ENCODE assay signal across 8 cellular contexts in the genomic region with DNA sequence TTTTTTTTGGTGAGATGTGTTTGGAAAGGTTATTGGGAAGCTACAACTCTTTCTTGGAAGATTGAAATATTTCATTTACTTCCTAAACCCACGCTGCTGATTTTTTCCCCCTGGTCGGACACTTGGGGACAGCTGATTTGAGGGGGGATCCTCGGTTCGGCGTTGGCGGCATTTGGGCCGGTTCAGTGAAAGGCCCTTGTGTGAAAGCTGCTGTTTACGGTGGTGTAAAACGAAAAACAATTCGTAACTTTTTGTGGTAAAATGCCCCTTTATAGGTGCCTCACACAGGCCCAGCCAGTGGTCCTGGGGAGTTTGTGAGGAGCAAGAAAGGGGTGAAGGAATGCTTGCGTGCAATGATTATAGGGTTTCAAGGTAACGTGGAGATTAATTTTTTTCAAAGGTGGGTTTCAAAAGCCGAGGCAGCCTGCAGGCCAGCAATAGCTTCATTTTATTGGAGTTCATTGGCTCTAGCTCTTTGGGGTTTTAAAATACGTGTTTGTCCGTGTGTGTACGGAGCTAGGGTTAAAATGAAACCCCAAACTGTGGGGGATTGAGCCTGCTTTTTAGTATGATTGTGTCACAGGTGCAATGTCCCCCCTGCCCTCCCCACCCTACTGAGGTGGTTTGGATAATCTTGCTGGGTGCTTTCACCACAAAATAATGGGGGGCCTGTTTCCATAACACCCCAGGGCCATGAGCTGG.
DNase-seq lines count a peak whose midpoint lies in the region; ATAC-seq, FAIRE-seq and TF ChIP-seq lines count a peak whose summit lies in the region.

No MANE protein-coding gene starts in this region.

- FAIRE-seq in urothelium cell line (lab: Jason Lieb, UNC) = no peak

- no peaks in the 10 kb centered on the region for H3K27me3 Mint-ChIP-seq in central memory CD8-positive, alpha-beta T cell

- no peak overlapping the region for H3K27ac ChIP-seq in HUES64 (ENCODE audit: low read depth, low read length)

- H3K4me3 Mint-ChIP-seq in central memory CD8-positive, alpha-beta T cell = peak overlapping the region; percentile 61

- H3K4me1 ChIP-seq in HUES64 (ENCODE audit: insufficient read depth, low read length) = no peaks in the 10 kb centered on the region; the same call in 1 of the 2 replicates
- H3K4me1 ChIP-seq in mucosa of stomach (ENCODE audit: control insufficient read depth, insufficient read depth, low read length) = peaks cover 53% of the 10 kb centered on the region

- H3K4me1 Mint-ChIP-seq in central memory CD8-positive, alpha-beta T cell = peaks cover 48% of the 10 kb centered on the region

- no peaks in the 10 kb centered on the region for H3K9me3 Mint-ChIP-seq in central memory CD8-positive, alpha-beta T cell

- H3K27me3 ChIP-seq in HUES64 (ENCODE audit: insufficient read depth, low read length) = peaks cover 86% of the 10 kb centered on the region
- H3K27me3 ChIP-seq in mucosa of stomach (ENCODE audit: control insufficient read depth, insufficient read depth, low read length) = no peaks in the 10 kb centered on the region

- TF ChIP-seq CTCF in AG04449 (IDR thresholded peaks at IDR 0.05; ENCODE audit: insufficient read depth, low read length, missing control alignments) = no peak

- no peak overlapping the region for H3K27ac Mint-ChIP-seq in central memory CD8-positive, alpha-beta T cell (ENCODE audit: low read depth)

- DNase-seq in AG04449 (ENCODE audit: low read depth, low spot score) = no peak
- no peak for DNase-seq in central memory CD8-positive, alpha-beta T cell (ENCODE audit: low spot score in 2 of 2)
- DNase-seq in urothelium cell line (ENCODE audit: low spot score) = no peak
- no peak for DNase-seq in NCI-H2029 (lab: John Stamatoyannopoulos, UW)
- no peak for DNase-seq in DMS114 treated with DMSO at 0.1 percent for 48 hours (lab: John Stamatoyannopoulos, UW; ENCODE audit: unreplicated experiment)

- H3K9ac ChIP-seq in HUES64 (ENCODE audit: low read depth, low read length) (no peak overlapping the region), mucosa of stomach (ENCODE audit: low read length) (peak overlapping the region; percentile 96)

- no peak for ATAC-seq in central memory CD8-positive, alpha-beta T cell (replicated peaks; ENCODE audit: extremely low read depth, poor library complexity, severe bottlenecking)
- no peak for ATAC-seq in HG02588 (IDR thresholded peaks at IDR 0.05; ENCODE audit: unreplicated experiment)

- 89% methylated on average over 16 of the region's 16 CpGs for WGBS in HUES64

- H3K36me3 ChIP-seq in HUES64 (ENCODE audit: insufficient read depth, low read length) (no peaks in the 10 kb centered on the region), mucosa of stomach (ENCODE audit: control insufficient read depth, insufficient read depth, low read length) (peaks cover 15% of the 10 kb centered on the region)

- H3K4me3 ChIP-seq in AG04449 (ENCODE audit: low read depth, low read length) (peak overlapping the region; percentile 77), HUES64 (ENCODE audit: low read length) (peak overlapping the region; percentile 49; the same call in 1 of the 2 replicates), mucosa of stomach (ENCODE audit: low read length) (peak overlapping the region; percentile 66)

- CTCF ChIA-PET in AG04449 (lab: Yijun Ruan, JAX) = interaction anchor here (0.7 to 6.7 kb wide), 14 partner anchors 9 to 78 kb away, joined by 3 to 50 read pairs (median 6); no protein-coding TSS in a partner anchor

- peaks cover 9% of the 10 kb centered on the region for H3K36me3 Mint-ChIP-seq in central memory CD8-positive, alpha-beta T cell (ENCODE audit: insufficient read depth)

- H3K9me3 ChIP-seq in HUES64 (ENCODE audit: insufficient read depth, low read depth, low read length) = no peaks in the 10 kb centered on the region
- H3K9me3 ChIP-seq in mucosa of stomach (ENCODE audit: control insufficient read depth, low read length) = no peaks in the 10 kb centered on the region

- POLR2A ChIA-PET in AG04449 (lab: Yijun Ruan, JAX) = interaction anchor here (0.9 to 2.8 kb wide), 7 partner anchors 9 to 67 kb away, joined by 3 to 12 read pairs (median 5); no protein-coding TSS in a partner anchor
